In genomic region chr14:45253070-45253753, GRCh38 we compare ENCODE assay signal across 1 cellular context.
TF ChIP-seq lines count a peak whose summit lies in the region.

TSS of gene MIS18BP1 (minus strand) at chr14:45253202. CDS start at chr14:45247286, 5,916 bp downstream.

TF ChIP-seq in K562, 482 proteins besides CTCF, POLR2A, EP300 and RAD21 (continued from another document and continues in another):
- TF ChIP-seq PBX2 (CRISPR knock-in tag; IDR thresholded peaks at IDR 0.05; ENCODE audit: low read depth): no peak
- TF ChIP-seq PBX2 (tag; conservative IDR thresholded peaks at IDR 0.05; ENCODE audit: low read depth): no peak
- peak; percentile 83 for TF ChIP-seq EP400 (IDR thresholded peaks at IDR 0.05)
- peak; percentile 46; the same call in 1 of the 2 replicates for TF ChIP-seq GABPB1 (CRISPR knock-in tag; IDR thresholded peaks at IDR 0.05)
- TF ChIP-seq ERF (CRISPR knock-in tag; IDR thresholded peaks at IDR 0.05): no peak
- TF ChIP-seq GMEB1 (CRISPR knock-in tag; IDR thresholded peaks at IDR 0.05): peak; percentile 98
- TF ChIP-seq NFE2 (IDR thresholded peaks at IDR 0.05; ENCODE audit: low read depth): no peak
- TF ChIP-seq MEF2A (IDR thresholded peaks at IDR 0.05; ENCODE audit: control insufficient read depth, low read depth, low read length): no peak
- TF ChIP-seq SAP30 (IDR thresholded peaks at IDR 0.05; ENCODE audit: borderline replicate concordance, insufficient read depth, low read depth, low read length, poor library complexity, severe bottlenecking): peak; percentile 75
- peak; percentile 96 for TF ChIP-seq MYBL2 (IDR thresholded peaks at IDR 0.05; ENCODE audit: low read depth)
- no peak for TF ChIP-seq MYBL2 (CRISPR knock-in tag; IDR thresholded peaks at IDR 0.05; ENCODE audit: borderline replicate concordance)
- TF ChIP-seq STAT5B (CRISPR knock-in tag; IDR thresholded peaks at IDR 0.05): no peak
- TF ChIP-seq ZNF280B (CRISPR knock-in tag; IDR thresholded peaks at IDR 0.05): no peak
- no peak for TF ChIP-seq TEAD1 (CRISPR knock-in tag; IDR thresholded peaks at IDR 0.05)
- TF ChIP-seq ZNF282 (CRISPR knock-in tag; IDR thresholded peaks at IDR 0.05): no peak
- no peak for TF ChIP-seq U2AF1 (optimal IDR thresholded peaks at IDR 0.05; ENCODE audit: low read depth, low read length)
- no peak for TF ChIP-seq HDGF (IDR thresholded peaks at IDR 0.05)
- peak; percentile 55 for TF ChIP-seq SMAD4 (CRISPR knock-in tag; conservative IDR thresholded peaks at IDR 0.05)
- TF ChIP-seq ELF2 (CRISPR knock-in tag; IDR thresholded peaks at IDR 0.05): peak; percentile 86
- TF ChIP-seq POLR2AphosphoS2 (IDR thresholded peaks at IDR 0.05; ENCODE audit: low read length): no peak
- no peak for TF ChIP-seq ZBTB12 (CRISPR knock-in tag; IDR thresholded peaks at IDR 0.05)
- peak; percentile 30; the same call in 1 of the 2 replicates for TF ChIP-seq JUND (IDR thresholded peaks at IDR 0.05; ENCODE audit: borderline replicate concordance, low read depth, low read length)
- TF ChIP-seq JUND (tag; IDR thresholded peaks at IDR 0.05; ENCODE audit: borderline replicate concordance, low read depth, low read length): no peak
- peak; percentile 83 for TF ChIP-seq RBBP5 (IDR thresholded peaks at IDR 0.05; ENCODE audit: borderline replicate concordance, insufficient read depth, low read length, poor library complexity, severe bottlenecking)
- TF ChIP-seq FOXM1 (IDR thresholded peaks at IDR 0.05; ENCODE audit: low read depth): peak; percentile 94
- TF ChIP-seq FOXM1 (CRISPR knock-in tag; IDR thresholded peaks at IDR 0.05; ENCODE audit: low read depth): no peak; the same call in 1 of the 2 replicates
- TF ChIP-seq MYC (IDR thresholded peaks at IDR 0.05; ENCODE audit: low read depth, low read length): peak; percentile 61
- TF ChIP-seq MYC (CRISPR knock-in tag; IDR thresholded peaks at IDR 0.05; ENCODE audit: borderline replicate concordance, low read depth): no peak
- peak; percentile 91 for TF ChIP-seq SPI1 (IDR thresholded peaks at IDR 0.05; ENCODE audit: borderline replicate concordance, low read depth, low read length)
- peak in 1 of 2 experiments; percentile 70; a peak in 1 of 3 replicates for TF ChIP-seq CBX3 (IDR thresholded peaks at IDR 0.05; ENCODE audit: borderline replicate concordance in 1 of 2, low read length in 2 of 2)
- TF ChIP-seq FOS (IDR thresholded peaks at IDR 0.05; ENCODE audit: extremely low read depth, insufficient read length): no peak
- TF ChIP-seq PHF8 (IDR thresholded peaks at IDR 0.05; ENCODE audit: borderline replicate concordance, low read length): peak; percentile 72; the same call in 1 of the 2 replicates
- TF ChIP-seq MBD2 (IDR thresholded peaks at IDR 0.05; ENCODE audit: borderline replicate concordance, low read depth): peak; percentile 25; the same call in 1 of the 2 replicates
- peak; percentile 77 for TF ChIP-seq TAF1 (IDR thresholded peaks at IDR 0.05; ENCODE audit: control insufficient read depth, extremely low read depth, insufficient read depth, low read length, severe bottlenecking)
- TF ChIP-seq RBFOX2 (IDR thresholded peaks at IDR 0.05; ENCODE audit: low read depth, low read length): peak; percentile 92
- TF ChIP-seq IRF9 (tag; IDR thresholded peaks at IDR 0.05): no peak
- 0 out of 2 replicates have a peak, but pooled peaks have one; percentile 9 for TF ChIP-seq ATF7 (IDR thresholded peaks at IDR 0.05)
- TF ChIP-seq ZZZ3 (IDR thresholded peaks at IDR 0.05): no peak
- no peak for TF ChIP-seq ZNF280A (IDR thresholded peaks at IDR 0.05; ENCODE audit: low read depth, partially characterized antibody)
- peak; percentile 34; the same call in 1 of the 2 replicates for TF ChIP-seq ETV5 (CRISPR knock-in tag; IDR thresholded peaks at IDR 0.05; ENCODE audit: low read depth)
- TF ChIP-seq CTCFL (IDR thresholded peaks at IDR 0.05; ENCODE audit: borderline replicate concordance, insufficient read depth, low read depth, low read length, poor library complexity, severe bottlenecking): peak; percentile 96
- TF ChIP-seq E2F1 (CRISPR knock-in tag; IDR thresholded peaks at IDR 0.05): peak; percentile 87
- peak; percentile 62 for TF ChIP-seq CBX5 (IDR thresholded peaks at IDR 0.05; ENCODE audit: borderline replicate concordance, low read depth)
- TF ChIP-seq NR2C2 (CRISPR knock-in tag; IDR thresholded peaks at IDR 0.05): no peak
- peak; percentile 32; the same call in 1 of the 2 replicates for TF ChIP-seq NR2C2 (tag; IDR thresholded peaks at IDR 0.05)
- peak; percentile 55 for TF ChIP-seq E2F8 (IDR thresholded peaks at IDR 0.05; ENCODE audit: low read depth, partially characterized antibody)
- no peak for TF ChIP-seq DACH1 (IDR thresholded peaks at IDR 0.05; ENCODE audit: partially characterized antibody)
- TF ChIP-seq FOXJ3 (CRISPR knock-in tag; IDR thresholded peaks at IDR 0.05): no peak
- no peak for TF ChIP-seq ARHGAP35 (IDR thresholded peaks at IDR 0.05; ENCODE audit: partially characterized antibody)
- no peak for TF ChIP-seq RNF2 (IDR thresholded peaks at IDR 0.05)
- TF ChIP-seq ZNF561 (CRISPR knock-in tag; conservative IDR thresholded peaks at IDR 0.05): no peak
